29 cellular contexts compared by ENCODE assay signal in genomic region chr2:167640096-167640495, GRCh38.
"Had no signal": no experiment of that assay in that cellular context is flagged by ENCODE, and none has a peak within 500 bp of the region (broad histone marks: within the 10 kb centered on the region; RNA-seq: fewer than 3 reads in every experiment).

No MANE protein-coding gene starts in this region.

- H3K4me3 ChIP-seq: adrenal gland, ascending aorta, body of pancreas, breast epithelium, cardiac muscle cell had no signal

- H3K27me3 ChIP-seq: adrenal gland, ascending aorta, body of pancreas, brain microvascular endothelial cell, breast epithelium, cardiac muscle cell had no signal

- H3K4me1 ChIP-seq: adrenal gland, ascending aorta, body of pancreas, breast epithelium had no signal

- H3K27ac ChIP-seq: adrenal gland, ascending aorta, body of pancreas, brain microvascular endothelial cell, breast epithelium, cardiac muscle cell had no signal

- H3K9me3 ChIP-seq: adrenal gland, ascending aorta, body of pancreas had no signal

- DNase-seq: activated effector memory CD4-positive, alpha-beta T cell treated with anti-CD3 and anti-CD28 coated beads, Interleukin-2, amount 50 U/mL, for 16 hours; activated effector memory CD4-positive, alpha-beta T cell treated with Interleukin-2 at 50 U/mL for 16 hours; activated gamma-delta T cell; activated gamma-delta T cell treated with Interleukin-2 at 50 U/mL for 16 hours; activated naive CD4-positive, alpha-beta T cell; activated naive CD4-positive, alpha-beta T cell treated with anti-CD3 and anti-CD28 coated beads for 36 hours; activated naive CD4-positive, alpha-beta T cell treated with anti-CD3 and anti-CD28 coated beads, Interleukin-2, amount 10 ng/mL, durations not matched to agents 7 days and 5 days; activated naive CD4-positive, alpha-beta T cell treated with anti-CD3 and anti-CD28 coated beads, Interleukin-2, amount 50 U/mL, for 16 hours; activated naive CD4-positive, alpha-beta T cell treated with Interleukin-2 at 50 U/mL for 16 hours; activated naive CD8-positive, alpha-beta T cell treated with anti-CD3 and anti-CD28 coated beads for 36 hours; activated naive CD8-positive, alpha-beta T cell treated with anti-CD3 and anti-CD28 coated beads, Interleukin-2, amount 10 ng/mL, durations not matched to agents 7 days and 5 days; activated naive CD8-positive, alpha-beta T cell treated with anti-CD3 and anti-CD28 coated beads, Interleukin-2, amount 50 U/mL, for 24 hours; activated T-cell treated with anti-CD3 and anti-CD28 coated beads, Interleukin-2, amount 50 U/mL, for 1 hour; activated T-cell treated with anti-CD3 and anti-CD28 coated beads, Interleukin-2, amount 50 U/mL, for 24 hours; activated T-cell treated with anti-CD3 and anti-CD28 coated beads, Interleukin-2, amount 50 U/mL, for 4 hours; activated T-cell treated with anti-CD3 and anti-CD28 coated beads, Interleukin-2, amount 50 U/mL, for 48 hours; activated T-cell treated with anti-CD3 and anti-CD28 coated beads, Interleukin-2, amount 50 U/mL, for 72 hours; adrenal gland; amniotic stem cell; amygdala; anterior cingulate cortex; aorta; body of pancreas; brain microvascular endothelial cell; central memory CD4-positive, alpha-beta T cell; cerebellar nuclear complex had no signal

- H3K36me3 ChIP-seq: adrenal gland, ascending aorta, brain microvascular endothelial cell, breast epithelium, cardiac muscle cell had no signal
